Comparison of ENCODE assay signal across 18 cellular contexts in the genomic region with DNA sequence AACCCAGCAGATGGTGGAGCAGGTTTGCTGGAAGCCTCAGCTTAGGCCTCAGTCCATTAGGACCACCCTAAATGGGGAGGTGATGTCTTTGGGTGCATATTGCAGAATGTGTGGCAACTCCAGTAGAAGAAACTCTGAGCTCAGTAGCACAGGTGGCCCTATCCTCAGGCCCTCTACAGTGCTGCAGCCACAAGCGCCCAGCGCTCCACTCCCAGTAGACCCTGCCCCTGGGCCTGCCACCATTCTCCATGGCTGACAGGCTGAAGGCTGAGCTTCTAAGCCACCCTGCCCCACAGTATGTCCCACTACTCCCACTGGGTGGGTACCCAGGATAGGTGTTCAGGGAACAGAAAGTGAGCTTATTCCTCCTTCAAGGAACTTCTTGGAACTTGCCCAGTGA.
DNase-seq lines count a peak whose midpoint lies in the region; ATAC-seq and TF ChIP-seq lines count a peak whose summit lies in the region.
"Had no signal": no experiment of that assay in that cellular context is flagged by ENCODE, and none has a peak within 500 bp of the region (broad histone marks: within the 10 kb centered on the region; RNA-seq: fewer than 3 reads in every experiment).

No MANE protein-coding gene starts in this region.

- TF ChIP-seq POLR2A in spleen (IDR thresholded peaks at IDR 0.05), result no peak

- 90 to 100% (median 95%) methylated on average over 2 of the region's 2 CpGs; no CpG with 5 or more reads in 1 of the 5 donors for WGBS in spleen, 5 donors

- H3K27ac Mint-ChIP-seq in CD14-positive monocyte, result peak overlapping the region in 6 of 7 donors; percentile 42 to 87 (median 74)
- H3K27ac Mint-ChIP-seq: activated CD4-positive, alpha-beta T cell treated with anti-CD3 and anti-CD28 coated beads for 36 hours; activated CD8-positive, alpha-beta T cell treated with anti-CD3 and anti-CD28 coated beads, Interleukin-2, amount 10 ng/mL, durations not matched to agents 7 days and 5 days; CD8-positive, alpha-beta T cell; dendritic cell treated with granulocyte-macrophage colony-stimulating factor and Interleukin-4, amounts not matched to agents 40 ng/mL and 50 ng/mL, for 4 days; naive B cell; type B pancreatic cell had no signal

- peak overlapping the region; percentile 35 for H3K4me2 ChIP-seq in PC-3 (ENCODE audit: low read length)

- no peaks in the 10 kb centered on the region for H3F3A ChIP-seq in PC-3 (ENCODE audit: low read length, unreplicated experiment)

- no peak overlapping the region for H2AFZ ChIP-seq in PC-3 (ENCODE audit: low read length)

- no peaks in the 10 kb centered on the region for H4K20me1 ChIP-seq in PC-3 (ENCODE audit: low read length)

- peaks cover 0 to 1% (median 0%) of the 10 kb centered on the region in 3 donors for H3K27me3 Mint-ChIP-seq in CD14-positive monocyte (ENCODE audit: low read depth in 3 of 3)
- H3K27me3 Mint-ChIP-seq: activated CD4-positive, alpha-beta T cell treated with anti-CD3 and anti-CD28 coated beads for 36 hours; activated naive CD8-positive, alpha-beta T cell treated with anti-CD3 and anti-CD28 coated beads, Interleukin-2, amount 10 ng/mL, durations not matched to agents 7 days and 5 days; dendritic cell treated with granulocyte-macrophage colony-stimulating factor and Interleukin-4, amounts not matched to agents 40 ng/mL and 50 ng/mL, for 4 days; naive B cell; type B pancreatic cell had no signal

- H3K27ac ChIP-seq in PC-3 (ENCODE audit: low read length), result peak overlapping the region; percentile 87
- H3K27ac ChIP-seq in spleen, result no peak overlapping the region
- H3K27ac ChIP-seq: left lung had no signal

- H3K4me1 ChIP-seq in PC-3 (ENCODE audit: insufficient read depth, low read length) (peaks cover 37% of the 10 kb centered on the region), spleen (no peaks in the 10 kb centered on the region)
- H3K4me1 ChIP-seq: left lung had no signal

- POLR2A ChIA-PET in PC-3 (lab: Charles Lee; ENCODE audit: unreplicated experiment), result interaction anchor here (0.6 kb wide), 1 partner anchor 35 kb away, joined by 5 read pairs; no protein-coding TSS in a partner anchor

- H3K9ac ChIP-seq in PC-3 (ENCODE audit: low read length), result peak overlapping the region; percentile 64

- TF ChIP-seq CTCF in CD14-positive monocyte (IDR thresholded peaks at IDR 0.05) (no peak), PC-3 (conservative IDR thresholded peaks at IDR 0.05; ENCODE audit: low read depth, low read length) (no peak), spleen (IDR thresholded peaks at IDR 0.05 in 8 of 11, conservative IDR thresholded peaks at IDR 0.05 in 3 of 11) (no peak)

- H3K4me3 ChIP-seq in PC-3 (ENCODE audit: low read length) (no peak overlapping the region), spleen (no peak overlapping the region)
- H3K4me3 ChIP-seq: left lung had no signal

- peaks cover 0 to 2% of the 10 kb centered on the region in 2 donors for H3K36me3 Mint-ChIP-seq in CD14-positive monocyte
- H3K36me3 Mint-ChIP-seq: activated naive CD8-positive, alpha-beta T cell treated with anti-CD3 and anti-CD28 coated beads, Interleukin-2, amount 10 ng/mL, durations not matched to agents 7 days and 5 days; CD8-positive, alpha-beta T cell; naive B cell; type B pancreatic cell had no signal

- ATAC-seq in PC-3, result peak; percentile 3
- no peak for ATAC-seq in HG03342 (IDR thresholded peaks at IDR 0.05; ENCODE audit: unreplicated experiment)
- ATAC-seq: CD8-positive, alpha-beta T cell had no signal

- H3K4me1 Mint-ChIP-seq in CD14-positive monocyte, result peaks cover 26% of the 10 kb centered on the region

- H3K9me3 ChIP-seq in PC-3 (ENCODE audit: low read length) (no peaks in the 10 kb centered on the region), spleen (no peaks in the 10 kb centered on the region)
- H3K9me3 ChIP-seq: left lung had no signal

- H3K36me3 ChIP-seq in PC-3 (ENCODE audit: low read depth, low read length) (no peaks in the 10 kb centered on the region), spleen (no peaks in the 10 kb centered on the region)
- H3K36me3 ChIP-seq: left lung had no signal

- no peaks in the 10 kb centered on the region for H3K9me2 ChIP-seq in PC-3 (replicated peaks; ENCODE audit: low read length)

- no peak overlapping the region for H3K4me3 Mint-ChIP-seq in CD14-positive monocyte
- H3K4me3 Mint-ChIP-seq: activated CD4-positive, alpha-beta T cell treated with anti-CD3 and anti-CD28 coated beads for 36 hours; activated CD8-positive, alpha-beta T cell treated with anti-CD3 and anti-CD28 coated beads, Interleukin-2, amount 10 ng/mL, durations not matched to agents 7 days and 5 days; activated naive CD8-positive, alpha-beta T cell treated with anti-CD3 and anti-CD28 coated beads, Interleukin-2, amount 10 ng/mL, durations not matched to agents 7 days and 5 days; CD8-positive, alpha-beta T cell; dendritic cell treated with granulocyte-macrophage colony-stimulating factor and Interleukin-4, amounts not matched to agents 40 ng/mL and 50 ng/mL, for 4 days; naive B cell; type B pancreatic cell had no signal

- H3K9me3 Mint-ChIP-seq in CD14-positive monocyte, result peaks cover 0 to 4% (median 2%) of the 10 kb centered on the region in 7 donors
- H3K9me3 Mint-ChIP-seq: activated naive CD8-positive, alpha-beta T cell treated with anti-CD3 and anti-CD28 coated beads, Interleukin-2, amount 10 ng/mL, durations not matched to agents 7 days and 5 days; CD8-positive, alpha-beta T cell; dendritic cell treated with granulocyte-macrophage colony-stimulating factor and Interleukin-4, amounts not matched to agents 40 ng/mL and 50 ng/mL, for 4 days; type B pancreatic cell had no signal

- H3K79me2 ChIP-seq in PC-3 (ENCODE audit: low read length), result no peaks in the 10 kb centered on the region

- H3K27me3 ChIP-seq in PC-3 (ENCODE audit: low read length) (no peaks in the 10 kb centered on the region), spleen (replicated peaks in 1 of 7) (no peaks in the 10 kb centered on the region)
- H3K27me3 ChIP-seq: left lung had no signal

- DNase-seq in CD14-positive monocyte (ENCODE audit: low spot score) (no peak), PC-3 (no peak), ecto neural progenitor cell (ENCODE audit: low spot score) (peak; percentile 12), spleen (peak; percentile 33), activated T-cell treated with anti-CD3 and anti-CD28 coated beads for 4 hours (no peak)
- DNase-seq in activated naive CD4-positive, alpha-beta T cell treated with anti-CD3 and anti-CD28 coated beads, Interleukin-2, amount 50 U/mL, for 16 hours, result no peak
- DNase-seq: central memory CD4-positive, alpha-beta T cell; naive B cell; NCI-H2227 treated with DMSO at 0.1 percent for 48 hours; occipital lobe had no signal

- intact Hi-C loops in CD14-positive monocyte (cut with micrococcal nuclease) (loop anchor here in 1 of 2 donors (10.0 kb wide), 1 partner anchor 164 kb away; the partner anchor contains the start of gene MAMLD1), PC-3 (cut with micrococcal nuclease) (loop anchor here (2.0 to 5.0 kb wide), 6 partner anchors 16 to 238 kb away; partner anchors contain the start of gene MAMLD1), spleen (cut with DNase I; ENCODE audit: low total_unique reads) (no loop called here)

- CTCF ChIA-PET in PC-3 (lab: Charles Lee), result interaction anchor here (1.0 to 1.1 kb wide), 2 partner anchors 164 to 262 kb away, joined by 3 read pairs; partner anchors contain the start of gene EOLA2

- no TSS peak for BruUV-seq in PC-3 (replicated peaks; lab: Mats Ljungman, UMichigan)

Comparison
In these comparisons a context has a peak if more than half of its experiments do, and no peak if none do; other contexts are left out.
1. DNase-seq: peak in ecto neural progenitor cell (single experiment) and spleen (single experiment); none in CD14-positive monocyte (single experiment), PC-3 (single experiment), activated naive CD4-positive, alpha-beta T cell treated with anti-CD3 and anti-CD28 coated beads, Interleukin-2, amount 50 U/mL, for 16 hours (single experiment) and activated T-cell treated with anti-CD3 and anti-CD28 coated beads for 4 hours (single experiment).